In the genomic region with DNA sequence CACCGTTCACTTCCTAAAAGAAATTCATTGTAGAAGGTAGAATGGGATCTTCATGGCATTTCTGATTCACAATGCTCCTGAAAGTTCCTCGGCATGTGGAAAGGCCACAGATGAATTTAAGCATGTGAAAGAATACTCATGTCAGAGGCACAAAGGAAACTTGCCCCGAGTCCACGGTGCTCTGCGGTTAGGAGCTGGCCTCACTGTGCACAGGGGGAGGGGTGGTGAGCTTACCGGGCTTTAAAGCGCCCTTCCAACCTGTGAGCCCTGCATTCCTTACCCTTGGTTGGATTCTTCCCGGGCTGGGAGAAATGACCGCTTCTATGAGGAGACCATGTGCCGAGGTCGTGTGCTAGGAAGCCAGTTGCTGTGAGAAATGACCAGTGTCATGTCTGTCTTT, we compare ENCODE assay signal across 1 cellular context.
TF ChIP-seq lines count a peak whose summit lies in the region.

No MANE protein-coding gene starts in this region.

TF ChIP-seq in H1, 55 proteins besides CTCF, POLR2A, EP300 and RAD21:
- no peak for TF ChIP-seq TEAD4 (IDR thresholded peaks at IDR 0.05; ENCODE audit: low read depth, low read length)
